In the genomic region with DNA sequence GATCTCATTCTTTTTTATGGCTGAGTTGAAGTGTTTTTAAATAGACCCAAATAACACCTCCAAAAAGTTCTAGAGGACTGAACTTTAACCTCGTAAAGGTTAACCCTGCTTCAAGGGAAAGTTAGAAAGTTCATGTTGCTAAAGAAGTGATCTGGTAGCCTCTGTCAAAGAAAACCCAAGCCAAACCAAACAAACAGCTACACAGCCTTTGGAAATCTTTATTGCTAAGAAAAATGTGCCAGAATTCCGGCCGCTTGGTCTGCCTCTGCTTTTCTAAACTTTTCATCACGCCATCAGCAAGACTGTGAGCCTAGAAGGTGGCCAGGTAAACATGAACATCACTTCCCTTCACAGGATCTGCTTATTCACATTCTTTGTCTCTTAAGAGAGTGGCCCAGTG, we compare ENCODE assay signal across 15 cellular contexts. TPM values are rescaled to one million over a fixed set of nuclear protein-coding genes. Genes with fewer than 3 reads are reported as not detected.
DNase-seq lines count a peak whose midpoint lies in the region; ATAC-seq and TF ChIP-seq lines count a peak whose summit lies in the region.
"Had no signal": no experiment of that assay in that cellular context is flagged by ENCODE, and none has a peak within 500 bp of the region (broad histone marks: within the 10 kb centered on the region; RNA-seq: fewer than 3 reads in every experiment).

No MANE protein-coding gene starts in this region.

- peaks cover 54% of the 10 kb centered on the region for H3K36me3 ChIP-seq in endodermal cell (ENCODE audit: control insufficient read depth, insufficient read depth, low read length)
- H3K36me3 ChIP-seq in liver (ENCODE audit: control insufficient read depth in 4 of 4, insufficient read depth in 3 of 4, low read depth in 1 of 4, low read length in 3 of 4): peaks cover 0 to 5% (median under 1%) of the 10 kb centered on the region in 4 donors

- no peaks in the 10 kb centered on the region for H3K4me1 Mint-ChIP-seq in activated T-cell treated with anti-CD3 and anti-CD28 coated beads, Interleukin-2, amount 50 U/mL, for 72 hours (ENCODE audit: low read depth)
- H3K4me1 Mint-ChIP-seq in endodermal cell: peaks cover 21% of the 10 kb centered on the region
- H3K4me1 Mint-ChIP-seq: CD14-positive monocyte had no signal

- peaks cover 6 to 14% of the 10 kb centered on the region in 2 donors for H3K36me3 Mint-ChIP-seq in activated T-cell treated with anti-CD3 and anti-CD28 coated beads, Interleukin-2, amount 50 U/mL, for 72 hours (ENCODE audit: insufficient read depth in 2 of 2)
- peaks cover 59% of the 10 kb centered on the region for H3K36me3 Mint-ChIP-seq in endodermal cell (ENCODE audit: low read depth)

- TF ChIP-seq RAD21 in liver (IDR thresholded peaks at IDR 0.05): peak; percentile 29 to 48

- no peak overlapping the region for H3K4me3 ChIP-seq in endodermal cell (ENCODE audit: low read length)
- no peak overlapping the region for H3K4me3 ChIP-seq in liver (ENCODE audit: low read depth in 1 of 3, low read length in 3 of 3)
- H3K4me3 ChIP-seq: BLaER1 had no signal

- H3K4me3 Mint-ChIP-seq in activated T-cell treated with anti-CD3 and anti-CD28 coated beads, Interleukin-2, amount 50 U/mL, for 72 hours: no peak overlapping the region
- H3K4me3 Mint-ChIP-seq in endodermal cell: no peak overlapping the region
- H3K4me3 Mint-ChIP-seq: CD14-positive monocyte; CD4-positive, alpha-beta memory T cell had no signal

- H3K9me3 Mint-ChIP-seq in activated T-cell treated with anti-CD3 and anti-CD28 coated beads, Interleukin-2, amount 50 U/mL, for 72 hours: no peaks in the 10 kb centered on the region
- no peaks in the 10 kb centered on the region for H3K9me3 Mint-ChIP-seq in endodermal cell
- H3K9me3 Mint-ChIP-seq: CD4-positive, alpha-beta memory T cell had no signal

- no peaks in the 10 kb centered on the region for H3K27me3 Mint-ChIP-seq in activated T-cell treated with anti-CD3 and anti-CD28 coated beads, Interleukin-2, amount 50 U/mL, for 72 hours (ENCODE audit: low read depth)
- no peaks in the 10 kb centered on the region for H3K27me3 Mint-ChIP-seq in endodermal cell (ENCODE audit: insufficient read depth)
- H3K27me3 Mint-ChIP-seq: CD4-positive, alpha-beta memory T cell had no signal

- no peak overlapping the region for H3K27ac ChIP-seq in endodermal cell (ENCODE audit: low read depth, low read length)
- H3K27ac ChIP-seq in liver (ENCODE audit: low read depth in 1 of 2, low read length in 2 of 2): peak overlapping the region; percentile 76 to 85
- H3K27ac ChIP-seq: BLaER1 had no signal

- no peaks in the 10 kb centered on the region for H3K27me3 ChIP-seq in endodermal cell (ENCODE audit: control insufficient read depth, insufficient read depth, low read length, poor library complexity, severe bottlenecking)
- no peaks in the 10 kb centered on the region for H3K27me3 ChIP-seq in liver (ENCODE audit: control insufficient read depth in 4 of 4, insufficient read depth in 4 of 4, low read length in 3 of 4)
- H3K27me3 ChIP-seq: BLaER1 had no signal

- H3K9ac ChIP-seq in endodermal cell (ENCODE audit: extremely low read depth, low read length, poor library complexity, severe bottlenecking) (no peak overlapping the region), liver (ENCODE audit: low read depth in 1 of 2, low read length in 2 of 2) (peak overlapping the region in 1 of 2 donors; percentile 53)
- H3K9ac ChIP-seq: BLaER1 had no signal

- TF ChIP-seq CTCF in endodermal cell (conservative IDR thresholded peaks at IDR 0.05): no peak
- TF ChIP-seq CTCF in liver (IDR thresholded peaks at IDR 0.05; ENCODE audit: low read depth, low read length, missing input control): no peak

- ATAC-seq in activated T-cell treated with anti-CD3 and anti-CD28 coated beads, Interleukin-2, amount 50 U/mL, for 72 hours (replicated peaks in 1 of 2): no peak
- ATAC-seq in HG03039 (IDR thresholded peaks at IDR 0.05; ENCODE audit: unreplicated experiment) (no peak), HG02970 (IDR thresholded peaks at IDR 0.05; ENCODE audit: low FRiP score, unreplicated experiment) (no peak)

- DNase-seq in activated T-cell treated with anti-CD3 and anti-CD28 coated beads, Interleukin-2, amount 50 U/mL, for 72 hours: no peak
- DNase-seq in activated T-cell treated with anti-CD3 and anti-CD28 coated beads for 4 hours (no peak), endodermal cell (no peak), D341Med (ENCODE audit: low spot score) (no peak)
- DNase-seq in activated naive CD4-positive, alpha-beta T cell treated with anti-CD3 and anti-CD28 coated beads, Interleukin-2, amount 50 U/mL, for 16 hours: no peak
- DNase-seq: 8988T; CD4-positive, alpha-beta memory T cell; DMS79 treated with DMSO at 0.1 percent for 48 hours; GF-D8; HCEC 1CT had no signal

- H3K27ac Mint-ChIP-seq in activated T-cell treated with anti-CD3 and anti-CD28 coated beads, Interleukin-2, amount 50 U/mL, for 72 hours: peak overlapping the region; percentile 75
- peak overlapping the region; percentile 81 for H3K27ac Mint-ChIP-seq in endodermal cell
- H3K27ac Mint-ChIP-seq: CD14-positive monocyte; CD4-positive, alpha-beta memory T cell had no signal

- H3K9me3 ChIP-seq in endodermal cell (ENCODE audit: control insufficient read depth, low read length) (no peaks in the 10 kb centered on the region), liver (ENCODE audit: control insufficient read depth in 4 of 4, low read length in 3 of 4) (no peaks in the 10 kb centered on the region)
- H3K9me3 ChIP-seq: BLaER1 had no signal

- H3K4me1 ChIP-seq in endodermal cell (ENCODE audit: control insufficient read depth, insufficient read depth, low read length): peaks cover 3% of the 10 kb centered on the region
- H3K4me1 ChIP-seq in liver (ENCODE audit: control insufficient read depth in 4 of 4, insufficient read depth in 4 of 4, low read length in 3 of 4): peaks cover 12 to 82% (median 56%) of the 10 kb centered on the region in 4 donors
- H3K4me1 ChIP-seq: BLaER1 had no signal

- 93 to 95% methylated on average over 3 of the region's 4 CpGs for WGBS in endodermal cell (ENCODE audit: insufficient coverage in 1 of 2, insufficient read length in 1 of 2), 2 experiments
- 39% methylated on average over 4 of the region's 4 CpGs for WGBS in liver

TF ChIP-seq in liver, 16 proteins besides CTCF, POLR2A, EP300 and RAD21 (continues in another document):
- TF ChIP-seq TAF1 (conservative IDR thresholded peaks at IDR 0.05) (no peak), NR2F2 (IDR thresholded peaks at IDR 0.05) (peak; percentile 75), FOXA2 (IDR thresholded peaks at IDR 0.05) (peak; percentile 40), GABPA (IDR thresholded peaks at IDR 0.05 in 1 of 2, conservative IDR thresholded peaks at IDR 0.05 in 1 of 2) (peak in 1 of 2 donors; percentile 55), RXRA (IDR thresholded peaks at IDR 0.05) (peak; percentile 95 to 96), SP1 (IDR thresholded peaks at IDR 0.05) (peak; percentile 85), FOXA1 (IDR thresholded peaks at IDR 0.05) (peak; percentile 31), HNF4G (IDR thresholded peaks at IDR 0.05) (peak; percentile 40), HNF4A (conservative IDR thresholded peaks at IDR 0.05) (peak; percentile 90 to 91), YY1 (IDR thresholded peaks at IDR 0.05) (peak; percentile 56), JUND (IDR thresholded peaks at IDR 0.05) (peak; percentile 63 to 77)
- TF ChIP-seq, protein P1, sequence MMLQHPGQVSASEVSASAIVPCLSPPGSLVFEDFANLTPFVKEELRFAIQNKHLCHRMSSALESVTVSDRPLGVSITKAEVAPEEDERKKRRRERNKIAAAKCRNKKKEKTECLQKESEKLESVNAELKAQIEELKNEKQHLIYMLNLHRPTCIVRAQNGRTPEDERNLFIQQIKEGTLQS (IDR thresholded peaks at IDR 0.05): peak; percentile 27
- TF ChIP-seq, protein P2, sequence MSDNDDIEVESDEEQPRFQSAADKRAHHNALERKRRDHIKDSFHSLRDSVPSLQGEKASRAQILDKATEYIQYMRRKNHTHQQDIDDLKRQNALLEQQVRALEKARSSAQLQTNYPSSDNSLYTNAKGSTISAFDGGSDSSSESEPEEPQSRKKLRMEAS (IDR thresholded peaks at IDR 0.05): peak; percentile 63
- TF ChIP-seq, protein P3, sequence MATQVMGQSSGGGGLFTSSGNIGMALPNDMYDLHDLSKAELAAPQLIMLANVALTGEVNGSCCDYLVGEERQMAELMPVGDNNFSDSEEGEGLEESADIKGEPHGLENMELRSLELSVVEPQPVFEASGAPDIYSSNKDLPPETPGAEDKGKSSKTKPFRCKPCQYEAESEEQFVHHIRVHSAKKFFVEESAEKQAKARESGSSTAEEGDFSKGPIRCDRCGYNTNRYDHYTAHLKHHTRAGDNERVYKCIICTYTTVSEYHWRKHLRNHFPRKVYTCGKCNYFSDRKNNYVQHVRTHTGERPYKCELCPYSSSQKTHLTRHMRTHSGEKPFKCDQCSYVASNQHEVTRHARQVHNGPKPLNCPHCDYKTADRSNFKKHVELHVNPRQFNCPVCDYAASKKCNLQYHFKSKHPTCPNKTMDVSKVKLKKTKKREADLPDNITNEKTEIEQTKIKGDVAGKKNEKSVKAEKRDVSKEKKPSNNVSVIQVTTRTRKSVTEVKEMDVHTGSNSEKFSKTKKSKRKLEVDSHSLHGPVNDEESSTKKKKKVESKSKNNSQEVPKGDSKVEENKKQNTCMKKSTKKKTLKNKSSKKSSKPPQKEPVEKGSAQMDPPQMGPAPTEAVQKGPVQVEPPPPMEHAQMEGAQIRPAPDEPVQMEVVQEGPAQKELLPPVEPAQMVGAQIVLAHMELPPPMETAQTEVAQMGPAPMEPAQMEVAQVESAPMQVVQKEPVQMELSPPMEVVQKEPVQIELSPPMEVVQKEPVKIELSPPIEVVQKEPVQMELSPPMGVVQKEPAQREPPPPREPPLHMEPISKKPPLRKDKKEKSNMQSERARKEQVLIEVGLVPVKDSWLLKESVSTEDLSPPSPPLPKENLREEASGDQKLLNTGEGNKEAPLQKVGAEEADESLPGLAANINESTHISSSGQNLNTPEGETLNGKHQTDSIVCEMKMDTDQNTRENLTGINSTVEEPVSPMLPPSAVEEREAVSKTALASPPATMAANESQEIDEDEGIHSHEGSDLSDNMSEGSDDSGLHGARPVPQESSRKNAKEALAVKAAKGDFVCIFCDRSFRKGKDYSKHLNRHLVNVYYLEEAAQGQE (IDR thresholded peaks at IDR 0.05): peak; percentile 58

RNA-seq across cellular contexts. Expression of a gene that starts 17.9 kb away (rescaled TPM):
- 10 to 100 TPM; 33.0 to 37.1 TPM for total RNA-seq in activated T-cell treated with anti-CD3 and anti-CD28 coated beads, Interleukin-2, amount 50 U/mL, for 72 hours
- total RNA-seq in endodermal cell (10 to 100 TPM; 74.3 to 76.3 TPM), liver (10 to 100 TPM; 26.5 to 39.0 TPM)
- 60.9 TPM for polyA plus RNA-seq in endodermal cell (2013, experiment 1 of 2)
- polyA plus RNA-seq in endodermal cell (2013, experiment 2 of 2): 59.4 TPM
- polyA plus RNA-seq in liver: 10 to 100 TPM; 16.1 to 23.2 TPM
